ENCODE assay signal across 17 cellular contexts in genomic region chr14:70721542-70721941, GRCh38.
DNase-seq lines count a peak whose midpoint lies in the region; TF ChIP-seq lines count a peak whose summit lies in the region.
"Had no signal": no experiment of that assay in that cellular context is flagged by ENCODE, and none has a peak within 500 bp of the region (broad histone marks: within the 10 kb centered on the region; RNA-seq: fewer than 3 reads in every experiment).

No MANE protein-coding gene starts in this region.

- DNase-seq in HCEC 1CT = peak; percentile 51
- peak; percentile 71 for DNase-seq in amniotic epithelial cell (ENCODE audit: low read depth)
- peak; percentile 42 for DNase-seq in hepatocyte (ENCODE audit: low spot score)
- DNase-seq in testis = peak; percentile 54
- no peak for DNase-seq in stimulated activated CD4-positive, alpha-beta T cell treated with anti-CD3 and anti-CD28 coated beads, Interleukin-4, amount 100 ng/mL, for 1 hour
- DNase-seq in activated T-cell treated with anti-CD3 and anti-CD28 coated beads, Interleukin-2, amount 50 U/mL, for 1 hour = no peak
- DNase-seq in mucosa of gallbladder (ENCODE audit: low spot score) = no peak
- DNase-seq: AML-193; Caco-2; MG63; NCI-H146; NCI-H2171 treated with DMSO at 0.1 percent for 48 hours; NCI-H774; occipital lobe; SJCRH30; stimulated activated naive B cell treated with anti-CD40 and anti-IgM and Interleukin-4, amounts not matched to agents 10 μg/mL and 1 μg/mL and 100 μg/mL, for 72 hours had no signal

- no peaks in the 10 kb centered on the region for H4K20me1 ChIP-seq in hepatocyte (ENCODE audit: insufficient read depth, poor library complexity, severe bottlenecking)

- no peak overlapping the region for H3K27ac ChIP-seq in hepatocyte
- no peak overlapping the region for H3K27ac ChIP-seq in testis
- H3K27ac ChIP-seq: PC-9, SJCRH30 had no signal

- H3K79me2 ChIP-seq in hepatocyte = no peaks in the 10 kb centered on the region

- H3K36me3 ChIP-seq in hepatocyte (replicated peaks; ENCODE audit: insufficient read depth, low read depth) = no peaks in the 10 kb centered on the region
- H3K36me3 ChIP-seq in testis (ENCODE audit: low read depth, missing control alignments) = no peaks in the 10 kb centered on the region
- H3K36me3 ChIP-seq: MG63, SJCRH30 had no signal

- TF ChIP-seq CTCF in hepatocyte (IDR thresholded peaks at IDR 0.05; ENCODE audit: poor library complexity) (no peak), testis (IDR thresholded peaks at IDR 0.05) (no peak)

- peaks cover 9% of the 10 kb centered on the region for H3K4me1 ChIP-seq in hepatocyte (ENCODE audit: insufficient read depth)
- H3K4me1 ChIP-seq in testis = peaks cover 5% of the 10 kb centered on the region

- no peak overlapping the region for H3K4me3 ChIP-seq in hepatocyte
- H3K4me3 ChIP-seq in testis = no peak overlapping the region
- H3K4me3 ChIP-seq: MG63, PC-9, SJCRH30 had no signal

- 66% methylated on average over 2 of the region's 2 CpGs for WGBS in hepatocyte (ENCODE audit: low lambda C conversion rate, missing lambda C conversion rate)
- WGBS in testis, 2 donors = 42 to 43% methylated on average over 2 of the region's 2 CpGs

- H3K9me3 ChIP-seq in hepatocyte (ENCODE audit: low read depth) (no peaks in the 10 kb centered on the region), testis (no peaks in the 10 kb centered on the region)
- H3K9me3 ChIP-seq: Caco-2, MG63, SJCRH30 had no signal

- H2AFZ ChIP-seq in hepatocyte = no peak overlapping the region
- H2AFZ ChIP-seq: PC-9 had no signal

- H3K4me2 ChIP-seq in hepatocyte = no peak overlapping the region
- H3K4me2 ChIP-seq: PC-9 had no signal

- no peak for TF ChIP-seq POLR2A in testis (IDR thresholded peaks at IDR 0.05)

- H3K27me3 ChIP-seq in hepatocyte = no peaks in the 10 kb centered on the region
- no peaks in the 10 kb centered on the region for H3K27me3 ChIP-seq in testis
- H3K27me3 ChIP-seq: MG63, SJCRH30 had no signal

- H3K9me2 ChIP-seq in hepatocyte (replicated peaks; ENCODE audit: insufficient read depth) = no peaks in the 10 kb centered on the region

- intact Hi-C loops in testis (cut with DNase I; ENCODE audit: low total_unique reads) = no loop called here

Comparison
In these comparisons a context has a peak if more than half of its experiments do, and no peak if none do; other contexts are left out.
1. DNase-seq: peak in HCEC 1CT (single experiment), amniotic epithelial cell (single experiment), hepatocyte (single experiment) and testis (single experiment); none in stimulated activated CD4-positive, alpha-beta T cell treated with anti-CD3 and anti-CD28 coated beads, Interleukin-4, amount 100 ng/mL, for 1 hour (single experiment), activated T-cell treated with anti-CD3 and anti-CD28 coated beads, Interleukin-2, amount 50 U/mL, for 1 hour (single experiment) and mucosa of gallbladder (single experiment).